In the genomic region with DNA sequence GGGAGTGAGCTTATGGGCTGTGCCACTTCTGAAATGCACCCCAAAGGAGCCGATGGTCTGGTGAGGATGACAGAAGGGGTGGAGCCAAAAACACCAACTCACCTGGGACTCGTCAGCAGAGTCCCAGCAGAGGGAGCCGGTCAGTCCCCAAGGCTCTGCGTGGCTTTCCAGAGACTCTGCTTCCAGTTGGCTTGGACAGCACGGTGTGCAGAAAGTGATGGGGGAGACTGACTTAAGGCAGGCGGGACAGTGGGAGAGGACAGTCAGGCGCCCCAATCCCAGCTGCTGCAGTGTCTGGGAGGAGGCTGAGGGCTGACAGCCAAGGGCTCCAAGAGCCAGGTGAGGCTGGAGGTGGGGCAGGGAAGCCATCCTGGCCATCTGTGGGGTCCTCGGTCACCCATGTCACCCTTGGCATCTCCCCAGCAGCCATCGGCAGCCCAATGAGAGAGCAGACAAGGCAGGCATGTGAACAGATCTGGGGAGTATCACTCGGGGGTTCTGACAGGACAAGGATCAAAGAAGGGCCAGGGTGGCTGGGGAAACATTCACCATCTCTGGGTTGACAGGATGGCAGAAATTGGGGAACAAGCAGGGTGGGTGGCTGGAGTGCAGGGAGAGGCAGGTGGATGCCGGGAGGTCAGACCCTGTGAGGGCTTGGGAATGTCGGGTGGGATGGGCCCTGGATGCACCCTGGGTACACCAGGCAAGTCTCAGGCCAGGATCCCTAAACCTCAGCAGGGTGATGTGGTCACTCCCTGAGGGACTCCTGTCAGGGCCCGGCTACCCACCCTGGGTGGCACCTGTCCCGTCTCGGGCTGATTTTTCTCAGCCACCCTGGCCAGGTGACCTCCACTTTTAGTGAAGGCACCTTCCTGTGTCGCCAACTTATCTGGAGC, we compare ENCODE assay signal across 8 cellular contexts. TPM values are rescaled to one million over a fixed set of nuclear protein-coding genes. Genes with fewer than 3 reads are reported as not detected.
A peak's percentile ranks its signal among the peaks of the same experiment; 100 is the strongest.
DNase-seq lines count a peak whose midpoint lies in the region; ATAC-seq and TF ChIP-seq lines count a peak whose summit lies in the region.
"Had no signal": no experiment of that assay in that cellular context is flagged by ENCODE, and none has a peak within 500 bp of the region (broad histone marks: within the 10 kb centered on the region; RNA-seq: fewer than 3 reads in every experiment).

No MANE protein-coding gene starts in this region.

- H3K18ac ChIP-seq in mesenchymal stem cell (ENCODE audit: low read depth in 1 of 2, low read length in 2 of 2) = no peak overlapping the region

- no peak overlapping the region for H2BK15ac ChIP-seq in mesenchymal stem cell (ENCODE audit: low read depth, poor library complexity, severe bottlenecking)

- H2BK120ac ChIP-seq in mesenchymal stem cell (ENCODE audit: low read depth, low read length) = no peak overlapping the region

- no peak overlapping the region for H2BK12ac ChIP-seq in mesenchymal stem cell (ENCODE audit: low read length in 2 of 2)

- peaks cover 5% of the 10 kb centered on the region for H3K9me3 ChIP-seq in mesenchymal stem cell (ENCODE audit: control insufficient read depth, low read length)

- H3K23ac ChIP-seq in mesenchymal stem cell (ENCODE audit: low read length in 2 of 2) = no peak overlapping the region

- no peak overlapping the region for H4K91ac ChIP-seq in mesenchymal stem cell (ENCODE audit: low read length)

- peak; percentile 40 for TF ChIP-seq CTCF in astrocyte of the spinal cord (IDR thresholded peaks at IDR 0.05; ENCODE audit: low read depth, low read length)

- no peak overlapping the region for H4K8ac ChIP-seq in mesenchymal stem cell (ENCODE audit: low read length)

- H3K9ac ChIP-seq in mesenchymal stem cell (ENCODE audit: low read length) = no peak overlapping the region

- H3K27me3 ChIP-seq in mesenchymal stem cell (ENCODE audit: control insufficient read depth in 1 of 2, insufficient read depth in 1 of 2, low read length in 2 of 2) = no peaks in the 10 kb centered on the region

- 76% methylated on average over 16 of the region's 16 CpGs for WGBS in mesenchymal stem cell

- H2AK5ac ChIP-seq in mesenchymal stem cell (ENCODE audit: low read length, severe bottlenecking) = peak overlapping the region; percentile 13

- no peak overlapping the region for H3K27ac ChIP-seq in mesenchymal stem cell (ENCODE audit: low read length, poor library complexity, severe bottlenecking)

- no peaks in the 10 kb centered on the region for H3K79me1 ChIP-seq in mesenchymal stem cell (replicated peaks; ENCODE audit: low read length, poor library complexity, severe bottlenecking)

- H3K4me3 ChIP-seq in astrocyte of the spinal cord (ENCODE audit: low read depth, low read length) (no peak overlapping the region), mesenchymal stem cell (ENCODE audit: insufficient read depth in 1 of 2, low read depth in 1 of 2, low read length in 2 of 2) (no peak overlapping the region)

- in situ Hi-C loops in Caki2 (cut with HindIII; ENCODE audit: low pct_unique_long_range_greater_than_20kb, low sequenced_read_pairs) = no loop called here
- in situ Hi-C loops in astrocyte of the spinal cord (cut with HindIII; ENCODE audit: low sequenced_read_pairs) = no loop called here

- ATAC-seq in GM21786 (IDR thresholded peaks at IDR 0.05; ENCODE audit: unreplicated experiment) (no peak), HG03439 (IDR thresholded peaks at IDR 0.05; ENCODE audit: unreplicated experiment) (no peak)

- H3K14ac ChIP-seq in mesenchymal stem cell (ENCODE audit: low read length in 2 of 2) = no peak overlapping the region

- no peak overlapping the region for H2BK5ac ChIP-seq in mesenchymal stem cell (ENCODE audit: low read depth, low read length, poor library complexity, severe bottlenecking)

- H3K4me2 ChIP-seq in mesenchymal stem cell (ENCODE audit: low read length, poor library complexity, severe bottlenecking) = no peak overlapping the region

- no peak overlapping the region for H3K4ac ChIP-seq in mesenchymal stem cell (ENCODE audit: low read depth in 1 of 2, low read length in 2 of 2)

- DNase-seq in Caki2 (ENCODE audit: low read depth) (peak; percentile 31), HPDE6-E6E7 (ENCODE audit: extremely low spot score) (peak; percentile 61), astrocyte of the spinal cord (ENCODE audit: low read depth, low spot score) (no peak), mesenchymal stem cell (no peak), NCI-H2029 (lab: John Stamatoyannopoulos, UW) (no peak)
- DNase-seq: stimulated activated naive CD4-positive, alpha-beta T cell had no signal

- no peaks in the 10 kb centered on the region for H3K36me3 ChIP-seq in mesenchymal stem cell (ENCODE audit: control insufficient read depth in 1 of 2, insufficient read depth in 2 of 2, low read depth in 1 of 2, low read length in 2 of 2)

- H3K4me1 ChIP-seq in mesenchymal stem cell (ENCODE audit: control insufficient read depth, insufficient read depth, low read depth, low read length) = peaks cover 15% of the 10 kb centered on the region

- no peak overlapping the region for H2AFZ ChIP-seq in mesenchymal stem cell (ENCODE audit: low read depth, low read length)

RNA-seq across cellular contexts. Expression of gene KRTAP17-1, which starts 8.9 kb away (rescaled TPM):
- not detected in 2 replicates for total RNA-seq in Caki2 (2014; rRNA removed; shearing (Covaris generic); ENCODE audit: low replicate concordance)
- polyA plus RNA-seq in mesenchymal stem cell (2013, experiment 1 of 2) = not detected
- not detected for polyA plus RNA-seq in mesenchymal stem cell (2013, experiment 2 of 2)

RNA-seq across cellular contexts. Expression of gene KRTAP16-1, which starts 15.3 kb away (rescaled TPM):
- not detected in 2 replicates for total RNA-seq in Caki2 (2014; rRNA removed; shearing (Covaris generic); ENCODE audit: low replicate concordance)
- polyA plus RNA-seq in mesenchymal stem cell (2013, experiment 1 of 2) = not detected
- polyA plus RNA-seq in mesenchymal stem cell (2013, experiment 2 of 2) = not detected

RNA-seq across cellular contexts. Expression of gene KRTAP29-1, which starts 21.8 kb away (rescaled TPM):
- total RNA-seq in Caki2 (2014; rRNA removed; shearing (Covaris generic); ENCODE audit: low replicate concordance) = not detected in 2 replicates
- not detected for polyA plus RNA-seq in mesenchymal stem cell (2013, experiment 1 of 2)
- not detected for polyA plus RNA-seq in mesenchymal stem cell (2013, experiment 2 of 2)

RNA-seq across cellular contexts. Expression of gene KRT33A, which starts 26.2 kb away (rescaled TPM):
- not detected in 2 replicates for total RNA-seq in Caki2 (2014; rRNA removed; shearing (Covaris generic); ENCODE audit: low replicate concordance)
- not detected for polyA plus RNA-seq in mesenchymal stem cell (2013, experiment 1 of 2)
- not detected for polyA plus RNA-seq in mesenchymal stem cell (2013, experiment 2 of 2)

RNA-seq across cellular contexts. Expression of gene KRT33B, which starts 45.2 kb away (rescaled TPM):
- total RNA-seq in Caki2 (2014; rRNA removed; shearing (Covaris generic); ENCODE audit: low replicate concordance) = not detected in 2 replicates
- not detected for polyA plus RNA-seq in mesenchymal stem cell (2013, experiment 1 of 2)
- polyA plus RNA-seq in mesenchymal stem cell (2013, experiment 2 of 2) = not detected

Comparison
In these comparisons a context has a peak if more than half of its experiments do, and no peak if none do; other contexts are left out.
1. DNase-seq: peak in Caki2 (single experiment) and HPDE6-E6E7 (single experiment); none in astrocyte of the spinal cord (single experiment), mesenchymal stem cell (single experiment) and NCI-H2029 (single experiment).